ENCODE assay signal across 9 cellular contexts in the genomic region with DNA sequence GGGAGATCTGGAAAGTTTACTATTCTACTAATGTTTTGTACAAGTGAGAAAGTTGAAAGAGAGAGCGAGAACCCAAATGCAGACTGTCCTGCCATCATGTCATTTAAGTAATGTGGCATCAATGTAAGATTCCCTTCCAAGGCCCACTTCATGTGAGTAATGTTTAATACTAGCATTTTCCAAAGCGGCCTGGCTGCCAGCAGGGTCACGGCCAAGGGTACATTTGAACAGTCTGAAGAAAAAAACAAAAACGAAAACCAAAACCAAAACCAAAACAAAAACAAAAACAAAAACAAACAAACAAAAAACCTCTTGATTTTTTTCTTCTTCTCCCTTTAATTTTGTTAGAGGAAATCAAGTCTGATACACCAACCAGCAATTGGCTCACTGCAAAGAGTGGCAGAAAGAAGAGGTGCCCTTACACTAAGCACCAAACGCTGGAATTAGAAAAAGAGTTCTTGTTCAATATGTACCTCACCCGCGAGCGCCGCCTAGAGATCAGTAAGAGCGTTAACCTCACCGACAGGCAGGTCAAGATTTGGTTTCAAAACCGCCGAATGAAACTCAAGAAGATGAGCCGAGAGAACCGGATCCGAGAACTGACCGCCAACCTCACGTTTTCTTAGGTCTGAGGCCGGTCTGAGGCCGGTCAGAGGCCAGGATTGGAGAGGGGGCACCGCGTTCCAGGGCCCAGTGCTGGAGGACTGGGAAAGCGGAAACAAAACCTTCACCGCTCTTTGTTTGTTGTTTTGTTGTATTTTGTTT. TPM values are rescaled to one million over a fixed set of nuclear protein-coding genes. Genes with fewer than 3 reads are reported as not detected.
DNase-seq lines count a peak whose midpoint lies in the region; ATAC-seq and TF ChIP-seq lines count a peak whose summit lies in the region.
"Had no signal": no experiment of that assay in that cellular context is flagged by ENCODE, and none has a peak within 500 bp of the region (broad histone marks: within the 10 kb centered on the region; RNA-seq: fewer than 3 reads in every experiment).

No MANE protein-coding gene starts in this region.

- no peak for ATAC-seq in HG03378 (IDR thresholded peaks at IDR 0.05; ENCODE audit: unreplicated experiment)
- no peak for ATAC-seq in GM19023 (IDR thresholded peaks at IDR 0.05; ENCODE audit: unreplicated experiment)
- ATAC-seq in HG03521 (IDR thresholded peaks at IDR 0.05; ENCODE audit: unreplicated experiment): no peak

- H3K9me3 ChIP-seq in breast epithelium: no peaks in the 10 kb centered on the region
- H3K9me3 ChIP-seq in ovary: no peaks in the 10 kb centered on the region
- H3K9me3 ChIP-seq: thoracic aorta had no signal

- peak; percentile 18 for DNase-seq in SKM-1 treated with dmso at 0.1 percent for 144 hours (lab: John Stamatoyannopoulos, UW; ENCODE audit: unreplicated experiment)
- DNase-seq in SKM-1 (lab: John Stamatoyannopoulos, UW; ENCODE audit: unreplicated experiment): no peak
- DNase-seq in NB4 (ENCODE audit: low read depth): peak; percentile 80
- peak in 1 of 2 donors; percentile 46 for DNase-seq in breast epithelium (ENCODE audit: low spot score in 2 of 2)
- DNase-seq in ovary: peak in 1 of 5 donors; percentile 15

- peak overlapping the region in 1 of 2 donors; percentile 75 for H3K27ac ChIP-seq in breast epithelium
- no peak overlapping the region for H3K27ac ChIP-seq in ovary

- H3K36me3 ChIP-seq in breast epithelium (no peaks in the 10 kb centered on the region), ovary (no peaks in the 10 kb centered on the region)
- H3K36me3 ChIP-seq: thoracic aorta had no signal

- 25 to 63% (median 56%) methylated on average over 24 of the region's 24 CpGs for WGBS in ovary, 3 donors

- intact Hi-C loops in breast epithelium (cut with DNase I; ENCODE audit: low total_unique reads): no loop called here
- intact Hi-C loops in ovary (cut with DNase I): loop anchor here in 1 of 4 donors (5.0 kb wide), 1 partner anchor 1029 kb away; no protein-coding TSS in a partner anchor

- TF ChIP-seq EP300 in ovary (IDR thresholded peaks at IDR 0.05): no peak

- H3K27me3 ChIP-seq in breast epithelium (peaks cover 9 to 100% of the 10 kb centered on the region in 2 donors), ovary (no peaks in the 10 kb centered on the region)

- TF ChIP-seq POLR2A in NB4 (IDR thresholded peaks at IDR 0.05; ENCODE audit: extremely low read depth, insufficient read length) (no peak), breast epithelium (IDR thresholded peaks at IDR 0.05) (no peak), ovary (IDR thresholded peaks at IDR 0.05) (no peak)

- H3K4me1 ChIP-seq in breast epithelium (no peaks in the 10 kb centered on the region), ovary (ENCODE audit: insufficient read depth) (no peaks in the 10 kb centered on the region)

- H3K4me3 ChIP-seq in NB4 (ENCODE audit: low read depth, low read length) (no peak overlapping the region), breast epithelium (peak overlapping the region; percentile 15 to 62 (median 36)), ovary (peak overlapping the region; percentile 43)
- H3K4me3 ChIP-seq: thoracic aorta had no signal

- peak; percentile 90 for TF ChIP-seq CTCF in NB4 (IDR thresholded peaks at IDR 0.05; ENCODE audit: low read depth, low read length)
- no peak for TF ChIP-seq CTCF in breast epithelium (IDR thresholded peaks at IDR 0.05)
- no peak for TF ChIP-seq CTCF in ovary (IDR thresholded peaks at IDR 0.05)

RNA-seq across cellular contexts. Expression of gene HOXD10, which starts 2.2 kb away (rescaled TPM):
- 1 to 10 TPM in 2 of 3 donors, not detected in 1; 1.6 to 5.2 TPM for total RNA-seq in breast epithelium
- total RNA-seq in ovary: 1 to 10 TPM in 4 of 7 donors, under 1 TPM in 3; 0.38 to 3.2 (median 1.0) TPM
- polyA plus RNA-seq in ovary: 1 to 10 TPM; 1.1 to 8.1 TPM
- total RNA-seq: thoracic aorta had no signal

RNA-seq across cellular contexts. Expression of gene HOXD9, which starts 3.7 kb away (rescaled TPM):
- total RNA-seq in breast epithelium (10 to 100 TPM in 1 of 3 donors, 1 to 10 TPM in 2; 2.4 to 17.0 (median 2.8) TPM), ovary (10 to 100 TPM in 6 of 7 donors, 1 to 10 TPM in 1; 9.7 to 20.6 (median 12.8) TPM)
- 10 to 100 TPM; 11.7 to 13.0 TPM for polyA plus RNA-seq in ovary

RNA-seq across cellular contexts. Expression of gene HOXD8, which starts 10.7 kb away (rescaled TPM):
- 10 to 100 TPM; 10.5 to 36.1 (median 13.8) TPM for total RNA-seq in breast epithelium
- total RNA-seq in ovary: 10 to 100 TPM; 29.2 to 46.8 (median 33.1) TPM
- polyA plus RNA-seq in ovary: 10 to 100 TPM; 36.9 to 50.6 TPM

RNA-seq across cellular contexts. Expression of gene HOXD11, which starts 11.7 kb away (rescaled TPM):
- total RNA-seq in breast epithelium (under 1 TPM in 1 of 3 donors, not detected in 2; 0.66 TPM), ovary (1 to 10 TPM in 2 of 7 donors, under 1 TPM in 1, not detected in 4; 0.61 to 1.3 (median 1.1) TPM)
- polyA plus RNA-seq in ovary: under 1 TPM; 0.07 to 0.48 TPM
- total RNA-seq: thoracic aorta had no signal

RNA-seq across cellular contexts. Expression of gene HOXD12, which starts 19.2 kb away (rescaled TPM):
- total RNA-seq in breast epithelium (not detected), ovary (not detected)
- not detected for polyA plus RNA-seq in ovary
- total RNA-seq: thoracic aorta had no signal
